Comparison of ENCODE assay signal across 16 cellular contexts in the genomic region with DNA sequence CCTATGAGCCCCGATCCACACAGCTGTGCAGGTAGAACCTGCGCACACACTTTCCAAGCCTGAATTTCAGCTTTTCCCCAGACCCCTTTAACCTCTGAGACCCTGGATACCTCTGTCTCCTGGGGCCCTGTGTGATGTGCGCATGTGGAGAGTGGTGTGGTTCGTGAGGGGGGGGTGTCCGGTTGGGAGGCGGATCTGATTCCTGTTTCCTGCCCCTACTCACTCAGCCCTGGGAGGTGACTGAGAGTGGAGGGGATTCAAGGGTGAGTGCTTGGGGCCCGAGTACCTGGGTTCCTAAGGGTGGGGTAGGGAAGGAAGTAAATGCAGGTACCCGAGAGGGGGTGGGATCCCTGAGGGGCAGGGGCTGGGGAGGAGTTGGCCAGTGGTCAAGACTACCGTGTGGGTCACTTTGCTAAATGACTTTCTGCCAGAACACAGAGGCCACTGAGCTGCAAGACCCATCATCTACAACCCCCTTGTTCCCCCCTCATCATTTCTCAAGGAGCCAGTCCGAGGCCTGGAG. TPM values are rescaled to one million over a fixed set of nuclear protein-coding genes. Genes with fewer than 3 reads are reported as not detected.
DNase-seq lines count a peak whose midpoint lies in the region; ATAC-seq and TF ChIP-seq lines count a peak whose summit lies in the region.
"Had no signal": no experiment of that assay in that cellular context is flagged by ENCODE, and none has a peak within 500 bp of the region (broad histone marks: within the 10 kb centered on the region; RNA-seq: fewer than 3 reads in every experiment).

No MANE protein-coding gene starts in this region.

- H3K36me3 Mint-ChIP-seq in endothelial cell (ENCODE audit: low read depth, unreplicated experiment) = peaks cover 29% of the 10 kb centered on the region
- H3K36me3 Mint-ChIP-seq: activated naive CD4-positive, alpha-beta T cell treated with anti-CD3 and anti-CD28 coated beads, Interleukin-2, amount 50 U/mL, for 24 hours had no signal

- no peak for TF ChIP-seq EP300 in ovary (IDR thresholded peaks at IDR 0.05)

- H3K27ac ChIP-seq in right cardiac atrium (ENCODE audit: low read length) (peak overlapping the region; percentile 79), rectal smooth muscle tissue (ENCODE audit: low read depth, low read length) (peak overlapping the region; percentile 45), uterus (peak overlapping the region; percentile 59 to 64), dorsolateral prefrontal cortex (peak overlapping the region in 4 of 59 donors; percentile 12 to 37 (median 14)), ovary (no peak overlapping the region)

- no peaks in the 10 kb centered on the region for H3K9me3 Mint-ChIP-seq in endothelial cell (ENCODE audit: unreplicated experiment)
- H3K9me3 Mint-ChIP-seq: activated naive CD4-positive, alpha-beta T cell treated with anti-CD3 and anti-CD28 coated beads, Interleukin-2, amount 50 U/mL, for 24 hours; nephron had no signal

- H3K36me3 ChIP-seq in rectal smooth muscle tissue (ENCODE audit: control insufficient read depth, insufficient read depth, low read length) (no peaks in the 10 kb centered on the region), uterus (no peaks in the 10 kb centered on the region), ovary (no peaks in the 10 kb centered on the region)
- H3K36me3 ChIP-seq: Peyer's patch had no signal

- TF ChIP-seq POLR2A in uterus (IDR thresholded peaks at IDR 0.05) = no peak
- TF ChIP-seq POLR2A in ovary (IDR thresholded peaks at IDR 0.05) = no peak

- H3K27ac Mint-ChIP-seq in endothelial cell (ENCODE audit: unreplicated experiment) = peak overlapping the region; percentile 96
- H3K27ac Mint-ChIP-seq: nephron had no signal

- H3K4me3 Mint-ChIP-seq in endothelial cell (ENCODE audit: unreplicated experiment) = peak overlapping the region; percentile 93
- H3K4me3 Mint-ChIP-seq: activated naive CD4-positive, alpha-beta T cell treated with anti-CD3 and anti-CD28 coated beads, Interleukin-2, amount 50 U/mL, for 24 hours had no signal

- peak overlapping the region; percentile 42 for H3K4me3 ChIP-seq in right cardiac atrium (ENCODE audit: low read length)
- H3K4me3 ChIP-seq in rectal smooth muscle tissue (ENCODE audit: low read length) = no peak overlapping the region
- no peak overlapping the region for H3K4me3 ChIP-seq in uterus
- peak overlapping the region in 19 of 59 donors; percentile 1 to 40 (median 27) for H3K4me3 ChIP-seq in dorsolateral prefrontal cortex
- no peak overlapping the region for H3K4me3 ChIP-seq in ovary

- H3K4me1 ChIP-seq in right cardiac atrium (ENCODE audit: control insufficient read depth, insufficient read depth, low read length) (no peaks in the 10 kb centered on the region), rectal smooth muscle tissue (ENCODE audit: control insufficient read depth, insufficient read depth, low read length) (no peaks in the 10 kb centered on the region), uterus (no peaks in the 10 kb centered on the region), ovary (ENCODE audit: insufficient read depth) (no peaks in the 10 kb centered on the region)
- H3K4me1 ChIP-seq: Peyer's patch had no signal

- DNase-seq in endothelial cell (ENCODE audit: low spot score) (peak; percentile 43), right cardiac atrium (peak in 2 of 3 donors; percentile 46 to 59), uterus (no peak), dorsolateral prefrontal cortex (no peak), ovary (no peak)
- DNase-seq: activated CD4-positive, alpha-beta T cell treated with anti-CD3 and anti-CD28 coated beads, Interleukin-2, amount 50 U/mL, for 4 hours; Karpas-422; NCI-H1105 treated with DMSO at 0.1 percent for 48 hours; NCI-H82; Peyer's patch had no signal

- H3K9me3 ChIP-seq in right cardiac atrium (ENCODE audit: control insufficient read depth, low read length) (no peaks in the 10 kb centered on the region), uterus (no peaks in the 10 kb centered on the region), ovary (no peaks in the 10 kb centered on the region)
- H3K9me3 ChIP-seq: Peyer's patch had no signal

- H3K27me3 ChIP-seq in right cardiac atrium (ENCODE audit: control insufficient read depth, insufficient read depth) (no peaks in the 10 kb centered on the region), rectal smooth muscle tissue (ENCODE audit: control insufficient read depth, insufficient read depth, low read length) (peaks cover 19% of the 10 kb centered on the region), uterus (peaks cover 2 to 14% of the 10 kb centered on the region in 2 donors), dorsolateral prefrontal cortex (peaks cover 0 to 35% (median 11%) of the 10 kb centered on the region in 45 donors), ovary (no peaks in the 10 kb centered on the region)

- ATAC-seq in right cardiac atrium = peak; percentile 73 to 85
- no peak for ATAC-seq in GM18520 (IDR thresholded peaks at IDR 0.05; ENCODE audit: unreplicated experiment)

- no peak for TF ChIP-seq CTCF in endothelial cell (IDR thresholded peaks at IDR 0.05; ENCODE audit: unreplicated experiment)
- no peak for TF ChIP-seq CTCF in uterus (IDR thresholded peaks at IDR 0.05)
- no peak for TF ChIP-seq CTCF in dorsolateral prefrontal cortex (IDR thresholded peaks at IDR 0.05 in 54 of 56, conservative IDR thresholded peaks at IDR 0.05 in 2 of 56; ENCODE audit: low read depth in 1 of 56, partially characterized antibody in 56 of 56)
- no peak for TF ChIP-seq CTCF in ovary (IDR thresholded peaks at IDR 0.05)

- intact Hi-C loops in right cardiac atrium (cut with DNase I) = loop anchor here in 2 of 4 donors (10.0 kb wide), 2 partner anchors 54 to 216 kb away; no protein-coding TSS in a partner anchor
- intact Hi-C loops in uterus (cut with DNase I; ENCODE audit: low total_unique reads) = no loop called here
- intact Hi-C loops in dorsolateral prefrontal cortex (cut with DNase I) = no loop called here
- intact Hi-C loops in ovary (cut with DNase I) = no loop called here

- H3K27me3 Mint-ChIP-seq in endothelial cell (ENCODE audit: unreplicated experiment) = peaks cover 15% of the 10 kb centered on the region

- H3K4me1 Mint-ChIP-seq in endothelial cell (ENCODE audit: unreplicated experiment) = peaks cover 35% of the 10 kb centered on the region
- H3K4me1 Mint-ChIP-seq: activated naive CD4-positive, alpha-beta T cell treated with anti-CD3 and anti-CD28 coated beads, Interleukin-2, amount 50 U/mL, for 24 hours; nephron had no signal

- H3K9ac ChIP-seq in rectal smooth muscle tissue (ENCODE audit: low read length) = no peak overlapping the region

- WGBS in right cardiac atrium = 46% methylated on average over 10 of the region's 10 CpGs
- 53 to 58% (median 57%) methylated on average over 10 of the region's 10 CpGs for WGBS in ovary, 3 donors

RNA-seq across cellular contexts. Expression of a gene that starts 0.6 kb away (rescaled TPM):
- total RNA-seq in endothelial cell (ENCODE audit: unreplicated experiment) = 113 TPM
- 10 to 100 TPM; 10.1 to 18.2 (median 13.4) TPM for total RNA-seq in right cardiac atrium
- polyA plus RNA-seq in right cardiac atrium = 13.1 TPM
- total RNA-seq in uterus = 10 to 100 TPM in 1 of 4 donors, 1 to 10 TPM in 3; 1.0 to 35.5 (median 4.8) TPM
- total RNA-seq in dorsolateral prefrontal cortex = 10 to 100 TPM in 1 of 120 experiments, 1 to 10 TPM in 119; 1.0 to 11.2 (median 3.2) TPM
- 10 to 100 TPM in 1 of 7 donors, 1 to 10 TPM in 6; 1.7 to 11.3 (median 3.6) TPM for total RNA-seq in ovary
- polyA plus RNA-seq in ovary = 1 to 10 TPM; 4.9 to 9.8 TPM
- total RNA-seq: fibroblast of lung had no signal
- polyA plus RNA-seq: fibroblast of lung had no signal

RNA-seq across cellular contexts. Expression of a gene that starts 15.5 kb away (rescaled TPM):
- total RNA-seq in endothelial cell (ENCODE audit: unreplicated experiment) (6.9 TPM), right cardiac atrium (1 to 10 TPM; 2.0 to 4.7 (median 3.0) TPM), uterus (1 to 10 TPM in 2 of 4 donors, under 1 TPM in 2; 0.29 to 3.4 (median 0.95) TPM), dorsolateral prefrontal cortex (10 to 100 TPM in 2 of 120 experiments, 1 to 10 TPM in 118; 1.1 to 10.8 (median 4.2) TPM), ovary (1 to 10 TPM in 6 of 7 donors, under 1 TPM in 1; 0.72 to 6.4 (median 1.8) TPM)
- polyA plus RNA-seq in right cardiac atrium (5.2 TPM), ovary (1 to 10 TPM; 2.5 to 3.6 TPM)

RNA-seq across cellular contexts. Expression of a gene that starts 22.2 kb away (rescaled TPM):
- total RNA-seq in endothelial cell (ENCODE audit: unreplicated experiment) = 22.0 TPM
- 10 to 100 TPM; 27.2 to 33.0 (median 30.0) TPM for total RNA-seq in right cardiac atrium
- 45.5 TPM for polyA plus RNA-seq in right cardiac atrium
- total RNA-seq in uterus = 10 to 100 TPM in 2 of 4 donors, 1 to 10 TPM in 2; 5.1 to 39.6 (median 16.4) TPM
- total RNA-seq in dorsolateral prefrontal cortex = 10 to 100 TPM; 15.3 to 31.6 (median 22.9) TPM
- total RNA-seq in ovary = 10 to 100 TPM; 14.5 to 37.8 (median 28.0) TPM
- 10 to 100 TPM; 30.1 to 48.3 TPM for polyA plus RNA-seq in ovary

RNA-seq across cellular contexts. Expression of a gene that starts 29.0 kb away (rescaled TPM):
- total RNA-seq in endothelial cell (ENCODE audit: unreplicated experiment) (not detected), right cardiac atrium (not detected), uterus (not detected), dorsolateral prefrontal cortex (not detected), ovary (not detected)
- polyA plus RNA-seq in right cardiac atrium (not detected), ovary (not detected)
- total RNA-seq: fibroblast of lung, Peyer's patch, renal cortical epithelial cell had no signal
- polyA plus RNA-seq: fibroblast of lung had no signal

Comparison
In these comparisons a context has a peak if more than half of its experiments do, and no peak if none do; other contexts are left out.
1. DNase-seq: peak in endothelial cell (single experiment) and right cardiac atrium (2 of 3); none in uterus (0 of 2), dorsolateral prefrontal cortex (0 of 10) and ovary (0 of 5).
2. H3K27ac ChIP-seq: peak in right cardiac atrium (single experiment), rectal smooth muscle tissue (single experiment) and uterus (2 of 2); none in ovary (0 of 2).